ENCODE assay signal across 12 cellular contexts in genomic region chr19:54532528-54532927, GRCh38. TPM values are rescaled to one million over a fixed set of nuclear protein-coding genes. Genes with fewer than 3 reads are reported as not detected.
DNase-seq lines count a peak whose midpoint lies in the region; ATAC-seq and TF ChIP-seq lines count a peak whose summit lies in the region.
"Had no signal": no experiment of that assay in that cellular context is flagged by ENCODE, and none has a peak within 500 bp of the region (broad histone marks: within the 10 kb centered on the region; RNA-seq: fewer than 3 reads in every experiment).

No MANE protein-coding gene starts in this region.

- H3K27me3 ChIP-seq in PC-3 (ENCODE audit: low read length) = peaks cover 98% of the 10 kb centered on the region

- no peak overlapping the region for H3K27ac ChIP-seq in coronary artery
- no peak overlapping the region for H3K27ac ChIP-seq in PC-3 (ENCODE audit: low read length)

- H3F3A ChIP-seq in PC-3 (ENCODE audit: low read length, unreplicated experiment) = no peaks in the 10 kb centered on the region

- no peak overlapping the region for H3K4me3 ChIP-seq in coronary artery
- no peak overlapping the region for H3K4me3 ChIP-seq in PC-3 (ENCODE audit: low read length)

- peak; percentile 92 for ATAC-seq in GM18498 (IDR thresholded peaks at IDR 0.05; ENCODE audit: unreplicated experiment)
- peak; percentile 86 for ATAC-seq in GM19438 (IDR thresholded peaks at IDR 0.05; ENCODE audit: low read depth, unreplicated experiment)
- peak; percentile 71 for ATAC-seq in HG03457 (IDR thresholded peaks at IDR 0.05; ENCODE audit: unreplicated experiment)
- no peak for ATAC-seq in GM21360 (IDR thresholded peaks at IDR 0.05; ENCODE audit: unreplicated experiment)
- no peak for ATAC-seq in PC-3

- intact Hi-C loops in PC-3 (cut with micrococcal nuclease) = no loop called here

- POLR2A ChIA-PET in PC-3 (lab: Charles Lee; ENCODE audit: unreplicated experiment) = no interaction called here

- H3K9me3 ChIP-seq in PC-3 (ENCODE audit: low read length) = no peaks in the 10 kb centered on the region

- H3K4me1 ChIP-seq in PC-3 (ENCODE audit: insufficient read depth, low read length) = no peaks in the 10 kb centered on the region

- BruUV-seq in PC-3 (replicated peaks; lab: Mats Ljungman, UMichigan) = no TSS peak

- TF ChIP-seq CTCF in coronary artery (IDR thresholded peaks at IDR 0.05) (no peak), PC-3 (conservative IDR thresholded peaks at IDR 0.05; ENCODE audit: low read depth, low read length) (no peak)

- DNase-seq in medulla oblongata (ENCODE audit: extremely low spot score) (peak; percentile 64), GF-D8 (lab: John Stamatoyannopoulos, UW) (no peak), coronary artery (ENCODE audit: low spot score) (no peak), PC-3 (no peak)
- DNase-seq: central memory CD4-positive, alpha-beta T cell; stimulated activated CD4-positive, alpha-beta T cell treated with anti-CD3 and anti-CD28 coated beads, Interleukin-12 subunit alpha, Interleukin-12 subunit beta, amount 100 ng/mL, for 4 hours had no signal

- H3K4me2 ChIP-seq in PC-3 (ENCODE audit: low read length) = no peak overlapping the region

- H3K9me2 ChIP-seq in PC-3 (replicated peaks; ENCODE audit: low read length) = no peaks in the 10 kb centered on the region

- H3K36me3 ChIP-seq in PC-3 (ENCODE audit: low read depth, low read length) = no peaks in the 10 kb centered on the region

- no peak overlapping the region for H2AFZ ChIP-seq in PC-3 (ENCODE audit: low read length)

- no peaks in the 10 kb centered on the region for H3K79me2 ChIP-seq in PC-3 (ENCODE audit: low read length)

- no peaks in the 10 kb centered on the region for H4K20me1 ChIP-seq in PC-3 (ENCODE audit: low read length)

- no peak overlapping the region for H3K9ac ChIP-seq in PC-3 (ENCODE audit: low read length)

- CTCF ChIA-PET in PC-3 (lab: Charles Lee) = no interaction called here

RNA-seq across cellular contexts. Expression of gene LAIR2, which starts 29.9 kb away (rescaled TPM):
- not detected in 2 replicates for total RNA-seq in PC-3 (2014; rRNA removed)
- total RNA-seq: M059J, mesothelial cell of epicardium had no signal

RNA-seq across cellular contexts. Expression of gene LILRA2, which starts 41.1 kb away (rescaled TPM):
- total RNA-seq in PC-3 (2014; rRNA removed) = not detected in 2 replicates
- total RNA-seq: M059J, mesothelial cell of epicardium had no signal

RNA-seq across cellular contexts. Expression of gene CDC42EP5, which starts 59.4 kb away (rescaled TPM):
- total RNA-seq in PC-3 (2014; rRNA removed) = 0.73 and 1.4 TPM in 2 replicates

Comparison
In these comparisons a context has a peak if more than half of its experiments do, and no peak if none do; other contexts are left out.
1. ATAC-seq: peak in GM18498 (single experiment), GM19438 (single experiment) and HG03457 (single experiment); none in GM21360 (single experiment) and PC-3 (single experiment).